In the genomic region with DNA sequence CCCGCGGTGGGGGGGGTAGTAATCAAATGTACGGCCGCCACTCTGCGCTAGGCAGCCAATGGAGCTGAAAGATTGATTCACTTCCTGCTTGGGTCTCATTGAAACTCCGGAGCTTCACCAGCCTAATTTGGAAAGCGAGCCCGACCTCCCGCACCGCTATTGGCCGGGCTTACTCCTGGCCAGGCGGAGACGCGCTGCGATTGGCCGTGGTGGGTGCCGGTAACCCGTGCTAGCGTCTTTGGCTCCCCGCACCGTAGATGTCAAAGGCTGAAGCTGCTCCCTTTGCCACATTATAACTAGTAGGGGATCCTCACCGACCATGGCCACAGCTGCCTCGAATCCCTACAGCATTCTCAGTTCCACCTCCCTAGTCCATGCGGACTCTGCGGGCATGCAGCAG, we compare ENCODE assay signal across 15 cellular contexts. TPM values are rescaled to one million over a fixed set of nuclear protein-coding genes. Genes with fewer than 3 reads are reported as not detected.
DNase-seq lines count a peak whose midpoint lies in the region; ATAC-seq and TF ChIP-seq lines count a peak whose summit lies in the region.
"Had no signal": no experiment of that assay in that cellular context is flagged by ENCODE, and none has a peak within 500 bp of the region (broad histone marks: within the 10 kb centered on the region; RNA-seq: fewer than 3 reads in every experiment).

Gene POU3F4 (plus strand): TSS at position 285 of the 400 bp plus-strand sequence. CDS start 35 bp downstream, at position 320.

- TF ChIP-seq CTCF in GM23338 (conservative IDR thresholded peaks at IDR 0.05; ENCODE audit: low read depth in 2 of 2) (no peak), smooth muscle cell (IDR thresholded peaks at IDR 0.05; ENCODE audit: borderline replicate concordance, insufficient read depth, poor library complexity, severe bottlenecking) (no peak), foreskin keratinocyte (conservative IDR thresholded peaks at IDR 0.05) (no peak)

- H3K27ac Mint-ChIP-seq in GM23338: no peak within 1 kb of the TSS
- no peak within 1 kb of the TSS for H3K27ac Mint-ChIP-seq in CD8-positive, alpha-beta memory T cell

- no peak within 1 kb of the TSS for H3K9ac ChIP-seq in smooth muscle cell (ENCODE audit: low read depth)
- H3K9ac ChIP-seq: parathyroid adenoma had no signal

- H3K36me3 ChIP-seq in GM23338 (ENCODE audit: insufficient read depth) (no peaks in the 10 kb centered on the region), smooth muscle cell (ENCODE audit: low read depth) (no peaks in the 10 kb centered on the region)
- no peaks in the 10 kb centered on the region for H3K36me3 ChIP-seq in CD8-positive, alpha-beta memory T cell (ENCODE audit: insufficient read depth, low read length)
- H3K36me3 ChIP-seq: heart right ventricle had no signal

- H4K20me1 ChIP-seq in GM23338 (replicated peaks; ENCODE audit: insufficient read depth) (no peaks in the 10 kb centered on the region), smooth muscle cell (ENCODE audit: low read depth) (no peaks in the 10 kb centered on the region)

- H3F3A ChIP-seq in GM23338 (replicated peaks; ENCODE audit: low read depth): no peaks in the 10 kb centered on the region
- H3F3A ChIP-seq in smooth muscle cell (ENCODE audit: low read depth): no peaks in the 10 kb centered on the region

- DNase-seq in GM23338 (ENCODE audit: low spot score) (peak; percentile 45), T1000 (lab: John Stamatoyannopoulos, UW) (peak; percentile 5), iPS-NIHi11 (ENCODE audit: low spot score) (peak; percentile 53), smooth muscle cell (lab: John Stamatoyannopoulos, UW; ENCODE audit: unreplicated experiment) (no peak), foreskin keratinocyte (no peak), NCI-H2081 treated with DMSO at 0.1 percent for 48 hours (lab: John Stamatoyannopoulos, UW) (no peak), RPMI8226 (no peak)
- no peak for DNase-seq in CD8-positive, alpha-beta memory T cell
- DNase-seq: DMS153, heart right ventricle, NCI-H226, SW 1271 had no signal

- H3K27me3 ChIP-seq in GM23338 (ENCODE audit: insufficient read depth) (peaks cover 12% of the 10 kb centered on the region), smooth muscle cell (ENCODE audit: low read depth) (peaks cover 89% of the 10 kb centered on the region), foreskin keratinocyte (peaks cover 39% of the 10 kb centered on the region)
- H3K27me3 ChIP-seq in CD8-positive, alpha-beta memory T cell (ENCODE audit: insufficient read depth, low read length, poor library complexity, severe bottlenecking): no peaks in the 10 kb centered on the region

- no peak within 1 kb of the TSS for H2AFZ ChIP-seq in GM23338
- no peak within 1 kb of the TSS for H2AFZ ChIP-seq in smooth muscle cell (ENCODE audit: low read depth)
- H2AFZ ChIP-seq: parathyroid adenoma had no signal

- H3K9me3 ChIP-seq in smooth muscle cell (replicated peaks; ENCODE audit: low read depth): no peaks in the 10 kb centered on the region
- H3K9me3 ChIP-seq in CD8-positive, alpha-beta memory T cell (ENCODE audit: low read length): no peaks in the 10 kb centered on the region

- CTCF ChIA-PET in CD8-positive, alpha-beta memory T cell (lab: Charles Lee): no interaction called here

- peak; percentile 81 for ATAC-seq in GM23338
- ATAC-seq in foreskin keratinocyte: no peak
- ATAC-seq: K562 had no signal

- peaks cover 32% of the 10 kb centered on the region for H3K27me3 Mint-ChIP-seq in GM23338 (ENCODE audit: insufficient read depth, low read depth, poor library complexity)
- H3K27me3 Mint-ChIP-seq in CD8-positive, alpha-beta memory T cell: peaks cover 64 to 74% of the 10 kb centered on the region in 2 donors

- WGBS in smooth muscle cell (ENCODE audit: low lambda C conversion rate): 59% methylated on average over 25 of the region's 25 CpGs

- peak within 1 kb of the TSS; percentile 80 for H3K4me3 Mint-ChIP-seq in GM23338
- H3K4me3 Mint-ChIP-seq in CD8-positive, alpha-beta memory T cell: peak within 1 kb of the TSS in 3 of 7 donors; percentile 13 to 14 (median 13)

- no peaks in the 10 kb centered on the region; the same call in 2 of the 3 replicates for H3K9me3 Mint-ChIP-seq in GM23338
- peaks cover 0 to 10% (median 4%) of the 10 kb centered on the region in 5 donors for H3K9me3 Mint-ChIP-seq in CD8-positive, alpha-beta memory T cell
- H3K9me3 Mint-ChIP-seq: central memory CD8-positive, alpha-beta T cell had no signal

- H3K9me2 ChIP-seq in GM23338 (ENCODE audit: insufficient read depth): no peaks in the 10 kb centered on the region

- H3K79me2 ChIP-seq in GM23338 (replicated peaks; ENCODE audit: insufficient read depth) (no peaks in the 10 kb centered on the region), smooth muscle cell (ENCODE audit: low read depth) (no peaks in the 10 kb centered on the region)
- H3K79me2 ChIP-seq: parathyroid adenoma had no signal

- H3K4me1 ChIP-seq in GM23338 (ENCODE audit: insufficient read depth) (no peaks in the 10 kb centered on the region; the same call in 1 of the 2 replicates), smooth muscle cell (ENCODE audit: low read depth) (no peaks in the 10 kb centered on the region), foreskin keratinocyte (no peaks in the 10 kb centered on the region)
- H3K4me1 ChIP-seq in CD8-positive, alpha-beta memory T cell (ENCODE audit: insufficient read depth, low read length): no peaks in the 10 kb centered on the region
- H3K4me1 ChIP-seq: parathyroid adenoma had no signal

- peak within 1 kb of the TSS; percentile 48 for H3K4me3 ChIP-seq in GM23338
- H3K4me3 ChIP-seq in smooth muscle cell: peak within 1 kb of the TSS; percentile 23
- no peak within 1 kb of the TSS for H3K4me3 ChIP-seq in CD8-positive, alpha-beta memory T cell (ENCODE audit: low read length)
- H3K4me3 ChIP-seq: K562 had no signal

- H3K27ac ChIP-seq in GM23338 (ENCODE audit: low read depth): no peak within 1 kb of the TSS
- H3K27ac ChIP-seq in smooth muscle cell (ENCODE audit: low read depth): no peak within 1 kb of the TSS
- no peak within 1 kb of the TSS for H3K27ac ChIP-seq in foreskin keratinocyte
- no peak within 1 kb of the TSS for H3K27ac ChIP-seq in CD8-positive, alpha-beta memory T cell (ENCODE audit: low read depth, low read length)
- H3K27ac ChIP-seq: heart right ventricle, parathyroid adenoma had no signal

- H3K4me2 ChIP-seq in GM23338: peak within 1 kb of the TSS; percentile 68; the same call in 1 of the 2 replicates
- H3K4me2 ChIP-seq in smooth muscle cell: peak within 1 kb of the TSS; percentile 76

- peaks cover 54% of the 10 kb centered on the region for H3K4me1 Mint-ChIP-seq in GM23338
- peaks cover 0 to 8% (median 2%) of the 10 kb centered on the region in 3 donors for H3K4me1 Mint-ChIP-seq in CD8-positive, alpha-beta memory T cell
- H3K4me1 Mint-ChIP-seq: central memory CD8-positive, alpha-beta T cell had no signal

- H3K36me3 Mint-ChIP-seq in GM23338 (ENCODE audit: low read depth): no peaks in the 10 kb centered on the region
- H3K36me3 Mint-ChIP-seq in CD8-positive, alpha-beta memory T cell: no peaks in the 10 kb centered on the region

- POLR2A ChIA-PET in CD8-positive, alpha-beta memory T cell (lab: Charles Lee): no interaction called here

TF ChIP-seq in GM23338, 12 proteins besides CTCF, POLR2A, EP300 and RAD21 (continues in another document):
- no peak for TF ChIP-seq ZNF114 (CRISPR knock-in tag; IDR thresholded peaks at IDR 0.05)
- no peak for TF ChIP-seq JUNB (IDR thresholded peaks at IDR 0.05; ENCODE audit: unreplicated experiment)
- TF ChIP-seq, protein P1, sequence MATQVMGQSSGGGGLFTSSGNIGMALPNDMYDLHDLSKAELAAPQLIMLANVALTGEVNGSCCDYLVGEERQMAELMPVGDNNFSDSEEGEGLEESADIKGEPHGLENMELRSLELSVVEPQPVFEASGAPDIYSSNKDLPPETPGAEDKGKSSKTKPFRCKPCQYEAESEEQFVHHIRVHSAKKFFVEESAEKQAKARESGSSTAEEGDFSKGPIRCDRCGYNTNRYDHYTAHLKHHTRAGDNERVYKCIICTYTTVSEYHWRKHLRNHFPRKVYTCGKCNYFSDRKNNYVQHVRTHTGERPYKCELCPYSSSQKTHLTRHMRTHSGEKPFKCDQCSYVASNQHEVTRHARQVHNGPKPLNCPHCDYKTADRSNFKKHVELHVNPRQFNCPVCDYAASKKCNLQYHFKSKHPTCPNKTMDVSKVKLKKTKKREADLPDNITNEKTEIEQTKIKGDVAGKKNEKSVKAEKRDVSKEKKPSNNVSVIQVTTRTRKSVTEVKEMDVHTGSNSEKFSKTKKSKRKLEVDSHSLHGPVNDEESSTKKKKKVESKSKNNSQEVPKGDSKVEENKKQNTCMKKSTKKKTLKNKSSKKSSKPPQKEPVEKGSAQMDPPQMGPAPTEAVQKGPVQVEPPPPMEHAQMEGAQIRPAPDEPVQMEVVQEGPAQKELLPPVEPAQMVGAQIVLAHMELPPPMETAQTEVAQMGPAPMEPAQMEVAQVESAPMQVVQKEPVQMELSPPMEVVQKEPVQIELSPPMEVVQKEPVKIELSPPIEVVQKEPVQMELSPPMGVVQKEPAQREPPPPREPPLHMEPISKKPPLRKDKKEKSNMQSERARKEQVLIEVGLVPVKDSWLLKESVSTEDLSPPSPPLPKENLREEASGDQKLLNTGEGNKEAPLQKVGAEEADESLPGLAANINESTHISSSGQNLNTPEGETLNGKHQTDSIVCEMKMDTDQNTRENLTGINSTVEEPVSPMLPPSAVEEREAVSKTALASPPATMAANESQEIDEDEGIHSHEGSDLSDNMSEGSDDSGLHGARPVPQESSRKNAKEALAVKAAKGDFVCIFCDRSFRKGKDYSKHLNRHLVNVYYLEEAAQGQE (IDR thresholded peaks at IDR 0.05; ENCODE audit: unreplicated experiment): no peak
- TF ChIP-seq POLR2AphosphoS5 (IDR thresholded peaks at IDR 0.05; ENCODE audit: low read depth): no peak
- no peak for TF ChIP-seq EZH2 (IDR thresholded peaks at IDR 0.05; ENCODE audit: low read depth, unreplicated experiment)
- TF ChIP-seq EZH2phosphoT487 (IDR thresholded peaks at IDR 0.05; ENCODE audit: unreplicated experiment): no peak
- no peak for TF ChIP-seq STAT1 (IDR thresholded peaks at IDR 0.05; ENCODE audit: unreplicated experiment)
- TF ChIP-seq, protein P2, sequence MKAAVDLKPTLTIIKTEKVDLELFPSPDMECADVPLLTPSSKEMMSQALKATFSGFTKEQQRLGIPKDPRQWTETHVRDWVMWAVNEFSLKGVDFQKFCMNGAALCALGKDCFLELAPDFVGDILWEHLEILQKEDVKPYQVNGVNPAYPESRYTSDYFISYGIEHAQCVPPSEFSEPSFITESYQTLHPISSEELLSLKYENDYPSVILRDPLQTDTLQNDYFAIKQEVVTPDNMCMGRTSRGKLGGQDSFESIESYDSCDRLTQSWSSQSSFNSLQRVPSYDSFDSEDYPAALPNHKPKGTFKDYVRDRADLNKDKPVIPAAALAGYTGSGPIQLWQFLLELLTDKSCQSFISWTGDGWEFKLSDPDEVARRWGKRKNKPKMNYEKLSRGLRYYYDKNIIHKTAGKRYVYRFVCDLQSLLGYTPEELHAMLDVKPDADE (IDR thresholded peaks at IDR 0.05): no peak

RNA-seq across cellular contexts. Expression of gene POU3F4, which starts in this region (rescaled TPM):
- total RNA-seq in GM23338 (2014; rRNA removed; shearing (Covaris generic)): 0.62 and 1.1 TPM in 2 replicates
- polyA plus RNA-seq in GM23338 (2016; fragmentation: Nextera tagmentation; extraction: Ambion mirVana) (1.4 and 1.5 TPM in 2 replicates), smooth muscle cell (not detected in 2 replicates), foreskin keratinocyte (not detected in 2 replicates)
- total RNA-seq in smooth muscle cell (not detected in 2 replicates), foreskin keratinocyte (not detected in 2 replicates)
- total RNA-seq in CD8-positive, alpha-beta memory T cell: not detected
- polyA plus RNA-seq in CD8-positive, alpha-beta memory T cell: not detected
- total RNA-seq: heart right ventricle, K562 had no signal
- polyA plus RNA-seq: heart right ventricle, K562 had no signal

Comparison
In these comparisons a context has a peak if more than half of its experiments do, and no peak if none do; other contexts are left out.
1. DNase-seq: peak in GM23338 (single experiment), T1000 (single experiment) and iPS-NIHi11 (single experiment); none in smooth muscle cell (single experiment), foreskin keratinocyte (0 of 2), NCI-H2081 treated with DMSO at 0.1 percent for 48 hours (single experiment), RPMI8226 (single experiment) and CD8-positive, alpha-beta memory T cell (0 of 5).